ENCODE assay signal across 8 cellular contexts in the genomic region with DNA sequence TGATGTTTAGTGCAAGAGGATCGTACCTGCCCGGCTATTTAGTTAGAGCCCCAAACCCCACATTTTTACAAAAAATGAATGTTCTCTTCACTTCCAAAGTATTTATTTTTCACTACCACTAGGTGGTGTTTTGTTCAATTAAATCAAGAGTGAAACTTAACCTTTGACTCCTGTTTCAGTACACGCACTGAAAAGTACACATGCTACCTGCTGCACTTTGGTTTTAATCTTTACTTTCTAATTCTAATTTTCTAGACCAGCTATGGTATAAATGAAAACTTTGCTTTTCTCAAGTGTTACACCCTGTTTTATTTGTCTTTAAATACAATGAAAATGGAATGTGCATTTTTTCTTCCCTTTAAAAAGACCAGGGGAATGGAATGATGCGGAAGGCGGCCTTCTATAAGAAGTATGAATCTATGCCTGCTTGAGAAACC. TPM values are rescaled to one million over a fixed set of nuclear protein-coding genes. Genes with fewer than 3 reads are reported as not detected.
DNase-seq lines count a peak whose midpoint lies in the region; ATAC-seq and TF ChIP-seq lines count a peak whose summit lies in the region.

No MANE protein-coding gene starts in this region.

- H3K27me3 ChIP-seq in CD4-positive, alpha-beta T cell (ENCODE audit: control insufficient read depth, insufficient read depth, low read length): no peaks in the 10 kb centered on the region
- H3K27me3 ChIP-seq in lower lobe of right lung (ENCODE audit: low read depth): no peaks in the 10 kb centered on the region

- no peaks in the 10 kb centered on the region for H3K36me3 ChIP-seq in lower lobe of right lung

- peaks cover 6% of the 10 kb centered on the region for H3K4me1 Mint-ChIP-seq in CD4-positive, alpha-beta T cell (ENCODE audit: low read depth)

- no peaks in the 10 kb centered on the region for H3K9me3 ChIP-seq in CD4-positive, alpha-beta T cell (ENCODE audit: control insufficient read depth, low read length)
- H3K9me3 ChIP-seq in lower lobe of right lung: no peaks in the 10 kb centered on the region

- no peak overlapping the region for H3K27ac Mint-ChIP-seq in CD4-positive, alpha-beta T cell

- H3K9me3 Mint-ChIP-seq in CD4-positive, alpha-beta T cell: no peaks in the 10 kb centered on the region

- intact Hi-C loops in CD4-positive, alpha-beta T cell (cut with DNase I, micrococcal nuclease): loop anchor here in 1 of 2 experiments (10.0 kb wide), 1 partner anchor 248 kb away; no protein-coding TSS in a partner anchor
- intact Hi-C loops in lower lobe of right lung (cut with DNase I): no loop called here

- no peak for DNase-seq in CD4-positive, alpha-beta T cell
- DNase-seq in NCI-H2227 treated with DMSO at 0.1 percent for 48 hours (lab: John Stamatoyannopoulos, UW): peak; percentile 16
- peak; percentile 35 for DNase-seq in astrocyte of the spinal cord (ENCODE audit: low read depth, low spot score)
- no peak for DNase-seq in lower lobe of right lung
- DNase-seq in AG08396 (ENCODE audit: low spot score): no peak
- no peak for DNase-seq in activated CD4-positive, alpha-beta T cell treated with anti-CD3 and anti-CD28 coated beads, Interleukin-2, amount 50 U/mL, for 48 hours

- TF ChIP-seq CTCF in CD4-positive, alpha-beta T cell (IDR thresholded peaks at IDR 0.05): peak; percentile 68
- peak; percentile 37 for TF ChIP-seq CTCF in astrocyte of the spinal cord (IDR thresholded peaks at IDR 0.05; ENCODE audit: low read depth, low read length)
- TF ChIP-seq CTCF in lower lobe of right lung (IDR thresholded peaks at IDR 0.05): peak; percentile 55

- peaks cover 13% of the 10 kb centered on the region for H3K4me1 ChIP-seq in lower lobe of right lung

- in situ Hi-C loops in astrocyte of the spinal cord (cut with HindIII; ENCODE audit: low sequenced_read_pairs): no loop called here

- CTCF ChIA-PET in CD4-positive, alpha-beta T cell (lab: Charles Lee): no interaction called here

- ATAC-seq in CD4-positive, alpha-beta T cell (ENCODE audit: poor library complexity): peak; percentile 80
- ATAC-seq in GM18909 (IDR thresholded peaks at IDR 0.05; ENCODE audit: poor library complexity, unreplicated experiment) (peak; percentile 67), lower lobe of right lung (peak in 1 of 2 donors; percentile 48), GM18502 (IDR thresholded peaks at IDR 0.05; ENCODE audit: poor library complexity, unreplicated experiment) (no peak)

- H3K4me3 ChIP-seq in astrocyte of the spinal cord (ENCODE audit: low read depth, low read length): no peak overlapping the region
- no peak overlapping the region for H3K4me3 ChIP-seq in lower lobe of right lung

- H3K27me3 Mint-ChIP-seq in CD4-positive, alpha-beta T cell: no peaks in the 10 kb centered on the region

- no peak overlapping the region for H3K27ac ChIP-seq in CD4-positive, alpha-beta T cell (ENCODE audit: low read depth, low read length)
- no peak overlapping the region for H3K27ac ChIP-seq in lower lobe of right lung

- H3K4me3 Mint-ChIP-seq in CD4-positive, alpha-beta T cell: peak overlapping the region; percentile 1

- POLR2A ChIA-PET in CD4-positive, alpha-beta T cell (lab: Charles Lee): interaction anchor here (1.0 kb wide), 1 partner anchor 443 kb away, joined by 3 read pairs; no protein-coding TSS in a partner anchor

- no peaks in the 10 kb centered on the region for H3K36me3 Mint-ChIP-seq in CD4-positive, alpha-beta T cell (ENCODE audit: low read depth)

RNA-seq across cellular contexts. Expression of gene CHN1, which starts 31.4 kb away (rescaled TPM):
- total RNA-seq in CD4-positive, alpha-beta T cell: 1 to 10 TPM; 5.3 to 5.6 TPM
- 16.8 TPM for total RNA-seq in lower lobe of right lung

Comparison
In these comparisons a context has a peak if more than half of its experiments do, and no peak if none do; other contexts are left out.
1. DNase-seq: peak in NCI-H2227 treated with DMSO at 0.1 percent for 48 hours (single experiment) and astrocyte of the spinal cord (single experiment); none in CD4-positive, alpha-beta T cell (0 of 10), lower lobe of right lung (single experiment), AG08396 (single experiment) and activated CD4-positive, alpha-beta T cell treated with anti-CD3 and anti-CD28 coated beads, Interleukin-2, amount 50 U/mL, for 48 hours (0 of 2).
2. Peak in every context shown above with its lines, with median percentiles within 50 percentile points of each other: CTCF ChIP-seq.